In the genomic region with DNA sequence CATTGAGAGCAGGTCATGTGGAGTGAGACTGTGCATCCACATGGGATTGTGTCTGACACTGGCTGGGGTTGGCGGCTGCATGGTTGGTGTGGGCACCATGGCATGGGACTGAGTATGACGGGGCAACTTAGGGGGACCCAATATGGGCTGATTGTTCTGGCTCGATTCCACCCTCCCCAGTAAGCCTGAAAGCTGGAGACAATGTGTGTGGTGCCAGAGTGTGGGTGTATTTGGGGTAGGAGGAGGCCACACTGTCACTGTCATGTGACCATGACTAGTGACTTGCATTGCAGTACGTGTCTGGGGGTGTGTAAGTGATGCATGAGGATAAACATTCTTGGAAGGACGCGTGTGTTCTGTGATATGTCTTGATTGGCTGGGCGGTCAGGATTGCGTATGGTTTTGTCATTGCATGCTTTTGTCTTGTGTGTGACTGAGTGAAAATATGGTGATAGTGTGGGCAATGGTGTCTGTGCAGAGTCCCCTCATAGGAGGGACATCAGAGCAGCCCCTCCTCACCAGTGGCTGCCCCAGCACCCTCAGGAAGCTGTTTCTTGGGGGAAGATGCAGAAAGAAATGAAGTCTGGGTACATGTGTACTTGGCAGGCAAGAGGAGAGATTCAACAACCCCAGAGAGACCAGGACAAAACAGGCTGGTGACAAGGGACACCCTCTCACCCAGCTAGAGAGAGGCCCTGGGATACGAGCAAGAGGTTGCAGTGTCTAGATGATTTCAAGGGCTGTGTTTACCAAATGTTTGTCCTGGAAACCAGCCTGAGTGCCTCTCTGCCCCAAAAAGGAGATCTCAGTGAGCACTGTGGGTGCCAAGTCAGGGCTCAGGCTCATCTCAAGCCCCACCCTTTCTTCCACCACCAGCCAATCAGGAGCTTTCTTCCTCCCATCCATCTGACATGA, we compare ENCODE assay signal across 17 cellular contexts. TPM values are rescaled to one million over a fixed set of nuclear protein-coding genes. Genes with fewer than 3 reads are reported as not detected.
DNase-seq lines count a peak whose midpoint lies in the region; ATAC-seq, FAIRE-seq and TF ChIP-seq lines count a peak whose summit lies in the region.
"Had no signal": no experiment of that assay in that cellular context is flagged by ENCODE, and none has a peak within 500 bp of the region (broad histone marks: within the 10 kb centered on the region; RNA-seq: fewer than 3 reads in every experiment).

No MANE protein-coding gene starts in this region.

- H3K9ac ChIP-seq in GM12878 (ENCODE audit: control insufficient read depth, insufficient read depth, low read length): no peak overlapping the region
- H3K9ac ChIP-seq in kidney (ENCODE audit: low read length in 2 of 2): no peak overlapping the region

- no TSS peak for BruUV-seq in GM12878 (replicated peaks; lab: Mats Ljungman, UMichigan)

- SMC1A ChIA-PET in GM12878 (lab: Charles Lee; ENCODE audit: uncharacterized antibody, unreplicated experiment): no interaction called here

- no peak overlapping the region for H3K4me2 ChIP-seq in GM12878 (ENCODE audit: control insufficient read depth, insufficient read depth)
- H3K4me2 ChIP-seq: hepatocyte had no signal

- CTCF ChIA-PET in GM12878 (lab: Yijun Ruan, JAX): interaction anchor here (1.2 kb wide), 2 partner anchors 40 to 71 kb away, joined by 3 to 5 read pairs; no protein-coding TSS in a partner anchor

- POLR2A ChIA-PET in GM12878 (lab: Charles Lee): no interaction called here

- no peak overlapping the region for H2AFZ ChIP-seq in GM12878 (ENCODE audit: control insufficient read depth, low read depth, low read length)
- H2AFZ ChIP-seq: hepatocyte had no signal

- RAD21 ChIA-PET in GM12878 (lab: Charles Lee; ENCODE audit: unreplicated experiment): no interaction called here

- ATAC-seq in GM12878: 0 out of 3 replicates have a peak, but pooled peaks have one; percentile 16
- ATAC-seq in HG03135 (IDR thresholded peaks at IDR 0.05; ENCODE audit: unreplicated experiment): no peak

- TF ChIP-seq RAD21 in GM12878 (IDR thresholded peaks at IDR 0.05; ENCODE audit: insufficient read depth, low read depth, low read length): no peak

- H3K4me1 ChIP-seq in GM12878 (ENCODE audit: control insufficient read depth, insufficient read depth, low read length) (peaks cover 9% of the 10 kb centered on the region), kidney (ENCODE audit: control insufficient read depth in 1 of 2, insufficient read depth in 1 of 2, low read depth in 1 of 2, low read length in 2 of 2) (no peaks in the 10 kb centered on the region)

- intact Hi-C loops in GM12878 (cut with micrococcal nuclease; ENCODE audit: unreplicated experiment) (no loop called here), kidney (cut with DNase I) (no loop called here)

- peaks cover 0 to 1% of the 10 kb centered on the region in 2 experiments; a peak in 2 of 4 replicates for H3K27me3 ChIP-seq in GM12878 (replicated peaks in 1 of 2; ENCODE audit: control insufficient read depth in 2 of 2, insufficient read depth in 2 of 2, low read length in 1 of 2)
- H3K27me3 ChIP-seq: esophagus muscularis mucosa, hepatocyte, tibial artery had no signal

- TF ChIP-seq POLR2A in GM12878 (IDR thresholded peaks at IDR 0.05; ENCODE audit: low read depth, low read length): no peak

- H3K9me3 ChIP-seq in GM12878 (replicated peaks; ENCODE audit: control insufficient read depth, insufficient read depth, low read length) (no peaks in the 10 kb centered on the region), kidney (ENCODE audit: control insufficient read depth in 1 of 2, low read length in 2 of 2) (peaks cover 0 to 10% of the 10 kb centered on the region in 2 donors)

- H3K4me3 ChIP-seq in GM12878 (no peak overlapping the region), kidney (ENCODE audit: low read length in 2 of 2) (no peak overlapping the region)
- H3K4me3 ChIP-seq: esophagus muscularis mucosa, hepatocyte, skin epidermis, tibial artery had no signal

- TF ChIP-seq CTCF in GM12878 (IDR thresholded peaks at IDR 0.05 in 2 of 3, conservative IDR thresholded peaks at IDR 0.05 in 1 of 3; ENCODE audit: control insufficient read depth in 2 of 3, extremely low read depth in 1 of 3, insufficient read depth in 1 of 3, low read depth in 3 of 3, low read length in 3 of 3) (no peak), kidney (IDR thresholded peaks at IDR 0.05; ENCODE audit: borderline replicate concordance, extremely low read depth, insufficient read depth) (no peak)

- in situ Hi-C loops in GM12878 (cut with MboI): no loop called here

- H3K36me3 ChIP-seq in GM12878 (ENCODE audit: control insufficient read depth in 2 of 2, insufficient read depth in 2 of 2, low read length in 1 of 2): no peaks in the 10 kb centered on the region
- H3K36me3 ChIP-seq in kidney (ENCODE audit: control insufficient read depth in 1 of 2, insufficient read depth in 2 of 2, low read length in 2 of 2): peaks cover 0 to 4% of the 10 kb centered on the region in 2 donors

- no peaks in the 10 kb centered on the region for H4K20me1 ChIP-seq in GM12878 (ENCODE audit: control insufficient read depth, insufficient read depth)

- WGBS in GM12878 (ENCODE audit: insufficient coverage, insufficient replicate concordance, low lambda C conversion rate, missing lambda C conversion rate): 51% methylated on average over 9 of the region's 9 CpGs

- no peaks in the 10 kb centered on the region for H3K79me2 ChIP-seq in GM12878 (ENCODE audit: control insufficient read depth, insufficient read depth, low read length)
- H3K79me2 ChIP-seq: hepatocyte had no signal

- TF ChIP-seq EP300 in GM12878 (IDR thresholded peaks at IDR 0.05; ENCODE audit: borderline replicate concordance in 1 of 2, control insufficient read depth in 1 of 2, low read depth in 2 of 2, low read length in 2 of 2): no peak

- no peak overlapping the region for H3K27ac ChIP-seq in GM12878 (ENCODE audit: control insufficient read depth, insufficient read depth)
- no peak overlapping the region for H3K27ac ChIP-seq in kidney (ENCODE audit: low read depth in 2 of 2, low read length in 2 of 2)
- H3K27ac ChIP-seq: esophagus muscularis mucosa, hepatocyte, HL-60, skin epidermis, tibial artery had no signal

- DNase-seq in DMS153 (lab: John Stamatoyannopoulos, UW): peak; percentile 35
- DNase-seq in NAMALWA (ENCODE audit: low spot score): peak; percentile 40
- no peak for DNase-seq in GM12878 (ENCODE audit: low read depth, low spot score)
- DNase-seq in kidney: peak; percentile 9
- DNase-seq in A172 (ENCODE audit: low spot score): no peak
- no peak for DNase-seq in superior temporal gyrus (ENCODE audit: extremely low spot score)
- no peak for DNase-seq in T-helper 9 cell
- DNase-seq: activated CD8-positive, alpha-beta memory T cell treated with anti-CD3 and anti-CD28 coated beads for 24 hours; amygdala; NCI-H187 treated with DMSO at 0.1 percent for 48 hours; NCI-H524 had no signal

- no peak for FAIRE-seq in GM12878 (lab: Jason Lieb, UNC)
- no peak for FAIRE-seq in kidney (lab: Jason Lieb, UNC)

TF ChIP-seq in GM12878, 131 proteins besides CTCF, POLR2A, EP300 and RAD21:
- TF ChIP-seq ETV6 (conservative IDR thresholded peaks at IDR 0.05 in 1 of 2, IDR thresholded peaks at IDR 0.05 in 1 of 2; ENCODE audit: borderline replicate concordance in 1 of 2, low read depth in 1 of 2) (no peak), POLR2AphosphoS2 (IDR thresholded peaks at IDR 0.05; ENCODE audit: low read depth, low read length) (no peak), MTA2 (IDR thresholded peaks at IDR 0.05; ENCODE audit: low read depth) (no peak)

RNA-seq across cellular contexts. Expression of a gene that starts 36.3 kb away (rescaled TPM):
- 0.06 and 0.24 TPM in 2 replicates for total RNA-seq in GM12878 (2013; cell fraction: nucleolus; rRNA removed)
- under 0.01 TPM in 1 of 2 replicates, not detected in the other for total RNA-seq in GM12878 (2014; rRNA removed)
- 0.05 and 0.09 TPM in 2 replicates for total RNA-seq in GM12878 (2014; rRNA removed; fragmentation: Illumina TruSeq; extraction: Trizol)
- total RNA-seq in GM12878 (2021): 0.24 and 0.36 TPM in 2 replicates
- 0.12 TPM for polyA plus RNA-seq in GM12878 (2011; ENCODE audit: low read depth)
- 0.13 and 0.46 TPM in 2 replicates for polyA plus RNA-seq in GM12878 (2011; rRNA removed)
- polyA plus RNA-seq in GM12878 (2011; cell fraction: cytosol; rRNA removed): 0.57 and 0.70 TPM in 2 replicates
- polyA plus RNA-seq in GM12878 (2011; cell fraction: nucleus; rRNA removed): 0.66 and 0.72 TPM in 2 replicates
- 0.08 and 0.22 TPM in 2 replicates for polyA plus RNA-seq in GM12878 (2012)
- 0.04 TPM in 1 of 2 replicates, not detected in the other for polyA plus RNA-seq in GM12878 (2014; fragmentation: Illumina TruSeq; extraction: Trizol)
- polyA plus RNA-seq in GM12878 (2014; fragmentation: Nextera tagmentation; extraction: Ambion mirVana): under 1 TPM in 1 of 2 experiments, not detected in 1; under 0.01 TPM
- polyA plus RNA-seq in GM12878 (2014; rRNA removed): 0.10 and 0.23 TPM in 2 replicates
- polyA plus RNA-seq in GM12878 (2016; fragmentation: Nextera tagmentation; extraction: Ambion mirVana): under 1 TPM in 1 of 2 experiments, not detected in 1; 0.04 TPM
- 0.37 and 0.67 TPM in 2 replicates for polyA minus RNA-seq in GM12878 (2011; rRNA and poly(A)+ RNA removed)
- 1.1 TPM in 1 of 2 replicates, not detected in the other for polyA minus RNA-seq in GM12878 (2011; cell fraction: cytosol; rRNA and poly(A)+ RNA removed)
- polyA minus RNA-seq in GM12878 (2011; cell fraction: nucleus; rRNA and poly(A)+ RNA removed): 0.24 and 0.38 TPM in 2 replicates
- total RNA-seq in kidney: 58.7 TPM
- 11.0 TPM for polyA plus RNA-seq in kidney (ENCODE audit: insufficient read depth, low read depth, low replicate concordance)
- 10.2 and 18.4 TPM in 2 replicates for total RNA-seq in A172 (2014; rRNA removed; shearing (Covaris generic))

Comparison
In these comparisons a context has a peak if more than half of its experiments do, and no peak if none do; other contexts are left out.
1. DNase-seq: peak in DMS153 (single experiment), NAMALWA (single experiment) and kidney (single experiment); none in GM12878 (single experiment), A172 (single experiment), superior temporal gyrus (single experiment) and T-helper 9 cell (single experiment).